In genomic region chr7:71349583-71350481, GRCh38 we compare ENCODE assay signal across 17 cellular contexts.
A peak's percentile ranks its signal among the peaks of the same experiment; 100 is the strongest.
DNase-seq lines count a peak whose midpoint lies in the region; ATAC-seq and TF ChIP-seq lines count a peak whose summit lies in the region.
"Had no signal": no experiment of that assay in that cellular context is flagged by ENCODE, and none has a peak within 500 bp of the region (broad histone marks: within the 10 kb centered on the region; RNA-seq: fewer than 3 reads in every experiment).

No MANE protein-coding gene starts in this region.

- DNase-seq in SK-N-MC (ENCODE audit: low read depth, low spot score): no peak
- DNase-seq in esophagus muscularis mucosa (ENCODE audit: extremely low spot score): no peak
- no peak for DNase-seq in upper lobe of right lung
- no peak for DNase-seq in NCI-H1930 (lab: John Stamatoyannopoulos, UW)
- DNase-seq in NCI-H2107 treated with DMSO at 0.1 percent for 48 hours (lab: John Stamatoyannopoulos, UW; ENCODE audit: unreplicated experiment): no peak
- no peak for DNase-seq in NCI-H446 treated with DMSO at 0.1 percent for 48 hours (lab: John Stamatoyannopoulos, UW)
- DNase-seq: CD4-positive, CD25-positive, alpha-beta regulatory T cell; DMS79 treated with DMSO at 0.1 percent for 48 hours; H7; IMR-90; MV-4-11; NCI-H187; NCI-H2107; NCI-H226 had no signal

- intact Hi-C loops in esophagus muscularis mucosa (cut with DNase I) (loop anchor here (10.0 kb wide), 1 partner anchor 205 kb away; no protein-coding TSS in a partner anchor), upper lobe of right lung (cut with DNase I) (no loop called here)

- H3K27ac ChIP-seq in SK-N-MC (peak overlapping the region; percentile 32; the same call in 1 of the 2 replicates), esophagus muscularis mucosa (replicated peaks in 1 of 4) (peak overlapping the region in 2 of 4 donors; percentile 34 to 60), muscle layer of colon (ENCODE audit: low read depth, low read length) (peak overlapping the region; percentile 54), upper lobe of right lung (no peak overlapping the region)
- H3K27ac ChIP-seq: KMS-11 had no signal

- H3K4me1 ChIP-seq in esophagus muscularis mucosa (peaks cover 0 to 19% (median 16%) of the 10 kb centered on the region in 4 donors), muscle layer of colon (ENCODE audit: insufficient read depth, low read length) (peaks cover 9% of the 10 kb centered on the region), upper lobe of right lung (no peaks in the 10 kb centered on the region)

- H3K9me3 ChIP-seq in SK-N-MC (ENCODE audit: low read depth, low read length): no peaks in the 10 kb centered on the region
- H3K9me3 ChIP-seq in esophagus muscularis mucosa: no peaks in the 10 kb centered on the region
- H3K9me3 ChIP-seq in muscle layer of colon (ENCODE audit: low read length): no peaks in the 10 kb centered on the region
- H3K9me3 ChIP-seq in upper lobe of right lung: no peaks in the 10 kb centered on the region

- no peaks in the 10 kb centered on the region for H3K36me3 ChIP-seq in SK-N-MC (ENCODE audit: insufficient read depth, low read length)
- H3K36me3 ChIP-seq in esophagus muscularis mucosa: no peaks in the 10 kb centered on the region
- H3K36me3 ChIP-seq in muscle layer of colon (ENCODE audit: insufficient read depth, low read length): no peaks in the 10 kb centered on the region
- no peaks in the 10 kb centered on the region for H3K36me3 ChIP-seq in upper lobe of right lung

- 65% methylated on average over 8 of the region's 8 CpGs for WGBS in esophagus muscularis mucosa

- no peak for TF ChIP-seq EP300 in esophagus muscularis mucosa (IDR thresholded peaks at IDR 0.05)

- TF ChIP-seq CTCF in esophagus muscularis mucosa (IDR thresholded peaks at IDR 0.05): no peak
- TF ChIP-seq CTCF in upper lobe of right lung (IDR thresholded peaks at IDR 0.05): no peak

- TF ChIP-seq POLR2A in esophagus muscularis mucosa (IDR thresholded peaks at IDR 0.05; ENCODE audit: low read depth): no peak

- peak overlapping the region; percentile 67 for H3K4me3 ChIP-seq in SK-N-MC
- H3K4me3 ChIP-seq in esophagus muscularis mucosa: peak overlapping the region in 3 of 4 donors; percentile 25 to 38 (median 31)
- H3K4me3 ChIP-seq in muscle layer of colon (ENCODE audit: low read depth in 1 of 2, low read length in 2 of 2): peak overlapping the region in 1 of 2 donors; percentile 54
- H3K4me3 ChIP-seq in upper lobe of right lung: no peak overlapping the region

- H3K9ac ChIP-seq in SK-N-MC (ENCODE audit: insufficient read length) (no peak overlapping the region), muscle layer of colon (ENCODE audit: low read length) (no peak overlapping the region)
- H3K9ac ChIP-seq: KMS-11 had no signal

- peak; percentile 61 for ATAC-seq in upper lobe of right lung
- ATAC-seq: Panc1 had no signal

- H3K27me3 ChIP-seq in esophagus muscularis mucosa (no peaks in the 10 kb centered on the region), muscle layer of colon (ENCODE audit: control insufficient read depth in 1 of 2, insufficient read depth in 2 of 2, low read length in 2 of 2) (no peaks in the 10 kb centered on the region), upper lobe of right lung (no peaks in the 10 kb centered on the region)
